8 cellular contexts compared by ENCODE assay signal in the genomic region with DNA sequence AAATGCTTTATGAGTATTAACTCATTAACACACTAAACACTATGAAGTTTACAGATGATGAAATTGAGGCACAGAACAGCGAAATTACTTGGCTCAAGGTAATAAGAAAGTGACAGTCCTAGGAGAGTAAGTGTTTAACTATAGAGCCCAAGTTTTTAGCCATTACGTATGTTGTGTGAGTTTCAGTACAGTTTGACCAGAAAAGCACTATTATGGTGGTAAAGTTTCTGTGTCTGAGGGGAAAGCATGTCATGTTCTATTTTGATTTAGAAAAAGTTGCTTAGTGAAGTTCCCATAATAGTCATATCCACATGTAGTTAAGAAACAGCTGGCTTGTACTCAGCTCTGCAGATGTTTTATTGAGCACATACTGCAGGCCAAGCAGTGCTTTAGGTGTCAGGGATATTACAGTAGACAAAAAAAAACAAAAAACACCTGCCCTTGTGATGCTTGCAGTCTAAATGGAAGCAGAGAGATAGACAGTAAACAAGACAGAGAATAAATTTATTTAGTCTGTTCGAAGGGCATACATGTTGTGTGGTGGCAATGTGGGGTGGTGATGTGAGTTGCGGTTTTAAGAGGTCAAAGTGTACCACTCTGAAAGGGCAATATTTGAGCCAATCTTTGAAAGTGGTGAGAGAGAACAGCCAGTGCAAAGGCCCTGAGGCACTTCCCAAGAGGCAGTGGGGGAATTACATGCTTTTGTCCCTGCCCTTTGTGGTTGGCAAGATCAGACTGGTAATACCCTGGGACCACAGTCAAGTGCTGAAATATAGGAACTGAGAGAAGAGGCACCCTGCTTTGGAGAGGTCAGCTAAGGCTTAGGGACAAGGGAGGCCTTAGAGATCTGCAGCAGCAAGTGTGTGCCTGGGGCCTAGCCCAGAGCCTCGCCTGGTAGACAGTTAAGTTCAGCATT. TPM values are rescaled to one million over a fixed set of nuclear protein-coding genes. Genes with fewer than 3 reads are reported as not detected.
DNase-seq lines count a peak whose midpoint lies in the region; ATAC-seq and TF ChIP-seq lines count a peak whose summit lies in the region.

No MANE protein-coding gene starts in this region.

- no peak overlapping the region for H2AFZ ChIP-seq in DND-41 (ENCODE audit: low read depth, low read length)

- no peaks in the 10 kb centered on the region for H3K9me3 ChIP-seq in DND-41 (ENCODE audit: insufficient read depth, low read length, severe bottlenecking)

- ATAC-seq in DND-41 (ENCODE audit: insufficient read depth, low read depth) (no peak), GM19351 (IDR thresholded peaks at IDR 0.05; ENCODE audit: unreplicated experiment) (peak; percentile 45), HG03097 (IDR thresholded peaks at IDR 0.05; ENCODE audit: low FRiP score, unreplicated experiment) (peak; percentile 30)
- no peak for ATAC-seq in activated naive CD8-positive, alpha-beta T cell treated with anti-CD3 and anti-CD28 coated beads, Interleukin-2, amount 10 ng/mL, durations not matched to agents 7 days and 5 days (ENCODE audit: low read depth)

- H3K4me1 Mint-ChIP-seq in activated naive CD8-positive, alpha-beta T cell treated with anti-CD3 and anti-CD28 coated beads, Interleukin-2, amount 10 ng/mL, durations not matched to agents 7 days and 5 days, result peaks cover 58% of the 10 kb centered on the region

- peak overlapping the region; percentile 90 for H3K9ac ChIP-seq in DND-41 (ENCODE audit: low read depth, low read length)

- H3K27ac Mint-ChIP-seq in activated naive CD8-positive, alpha-beta T cell treated with anti-CD3 and anti-CD28 coated beads, Interleukin-2, amount 10 ng/mL, durations not matched to agents 7 days and 5 days, result peak overlapping the region; percentile 92

- POLR2A ChIA-PET in activated naive CD8-positive, alpha-beta T cell treated with anti-CD3 and anti-CD28 coated beads, Interleukin-2, amount 10 ng/mL, durations not matched to agents 7 days and 5 days (lab: Charles Lee), result interaction anchor here (0.7 to 1.0 kb wide), 4 partner anchors 8 to 26 kb away, joined by 3 to 5 read pairs (median 4); no protein-coding TSS in a partner anchor

- H3K4me3 ChIP-seq in DND-41 (ENCODE audit: low read depth in 1 of 2, low read length in 2 of 2), result peak overlapping the region; percentile 0 to 83; a peak in 3 of 4 replicates

- TF ChIP-seq CTCF in DND-41 (IDR thresholded peaks at IDR 0.05; ENCODE audit: borderline replicate concordance, extremely low read depth, low read length, poor library complexity, severe bottlenecking), result no peak

- H3K27ac ChIP-seq in DND-41 (ENCODE audit: low read length), result peak overlapping the region; percentile 89

- peak overlapping the region; percentile 85 for H3K4me2 ChIP-seq in DND-41 (ENCODE audit: insufficient read depth, low read length)

- H3K36me3 Mint-ChIP-seq in activated naive CD8-positive, alpha-beta T cell treated with anti-CD3 and anti-CD28 coated beads, Interleukin-2, amount 10 ng/mL, durations not matched to agents 7 days and 5 days, result peaks cover 53% of the 10 kb centered on the region

- H3K4me1 ChIP-seq in DND-41 (ENCODE audit: insufficient read depth, low read length), result peaks cover 87% of the 10 kb centered on the region

- DNase-seq in DND-41 (no peak), NAMALWA (ENCODE audit: low spot score) (no peak), 8988T (no peak), retina (no peak), ecto neural progenitor cell (ENCODE audit: low spot score) (no peak)
- DNase-seq in activated naive CD8-positive, alpha-beta T cell treated with anti-CD3 and anti-CD28 coated beads, Interleukin-2, amount 10 ng/mL, durations not matched to agents 7 days and 5 days, result no peak

- H3K9me3 Mint-ChIP-seq in activated naive CD8-positive, alpha-beta T cell treated with anti-CD3 and anti-CD28 coated beads, Interleukin-2, amount 10 ng/mL, durations not matched to agents 7 days and 5 days, result no peaks in the 10 kb centered on the region

- peak overlapping the region; percentile 96 for H3K4me3 Mint-ChIP-seq in activated naive CD8-positive, alpha-beta T cell treated with anti-CD3 and anti-CD28 coated beads, Interleukin-2, amount 10 ng/mL, durations not matched to agents 7 days and 5 days

- H3K36me3 ChIP-seq in DND-41 (ENCODE audit: insufficient read depth, low read length), result peaks cover 98% of the 10 kb centered on the region

- peaks cover 100% of the 10 kb centered on the region for H3K79me2 ChIP-seq in DND-41 (ENCODE audit: insufficient read depth, low read length)

- no peaks in the 10 kb centered on the region for H3K27me3 ChIP-seq in DND-41 (ENCODE audit: insufficient read depth, low read length, poor library complexity)

- H4K20me1 ChIP-seq in DND-41 (ENCODE audit: insufficient read depth, low read length), result peaks cover 91% of the 10 kb centered on the region

- no peaks in the 10 kb centered on the region for H3K27me3 Mint-ChIP-seq in activated naive CD8-positive, alpha-beta T cell treated with anti-CD3 and anti-CD28 coated beads, Interleukin-2, amount 10 ng/mL, durations not matched to agents 7 days and 5 days

RNA-seq across cellular contexts. Expression of gene TMEM131L, which starts 6.2 kb away (rescaled TPM):
- 10 to 100 TPM; 51.8 to 57.2 TPM for total RNA-seq in activated naive CD8-positive, alpha-beta T cell treated with anti-CD3 and anti-CD28 coated beads, Interleukin-2, amount 10 ng/mL, durations not matched to agents 7 days and 5 days

Comparison
In these comparisons a context has a peak if more than half of its experiments do, and no peak if none do; other contexts are left out.
1. ATAC-seq: peak in GM19351 (single experiment) and HG03097 (single experiment); none in DND-41 (single experiment) and activated naive CD8-positive, alpha-beta T cell treated with anti-CD3 and anti-CD28 coated beads, Interleukin-2, amount 10 ng/mL, durations not matched to agents 7 days and 5 days (single experiment).